Comparison of ENCODE assay signal across 4 cellular contexts in genomic region chr13:110321573-110321972, GRCh38. TPM values are rescaled to one million over a fixed set of nuclear protein-coding genes. Genes with fewer than 3 reads are reported as not detected.
"Had no signal": no experiment of that assay in that cellular context is flagged by ENCODE, and none has a peak within 500 bp of the region (broad histone marks: within the 10 kb centered on the region; RNA-seq: fewer than 3 reads in every experiment).

No MANE protein-coding gene starts in this region.

RNA-seq across cellular contexts. Expression of gene COL4A2, which starts 14.5 kb away (rescaled TPM):
- total RNA-seq: activated B cell treated with CpG ODN at 0.5 μM for 24 hours; activated CD8-positive, alpha-beta T cell treated with anti-CD3 and anti-CD28 coated beads for 36 hours; naive thymus-derived CD8-positive, alpha-beta T cell had no signal

RNA-seq across cellular contexts. Expression of gene COL4A1, which starts 14.6 kb away (rescaled TPM):
- total RNA-seq: activated B cell treated with CpG ODN at 0.5 μM for 24 hours; activated CD8-positive, alpha-beta T cell treated with anti-CD3 and anti-CD28 coated beads for 36 hours; activated T-helper 17 cell treated with anti-CD3 and anti-CD28 coated beads, Interleukin-2, amount 50 U/mL, for 72 hours; naive thymus-derived CD8-positive, alpha-beta T cell had no signal
